12 cellular contexts compared by ENCODE assay signal in the genomic region with DNA sequence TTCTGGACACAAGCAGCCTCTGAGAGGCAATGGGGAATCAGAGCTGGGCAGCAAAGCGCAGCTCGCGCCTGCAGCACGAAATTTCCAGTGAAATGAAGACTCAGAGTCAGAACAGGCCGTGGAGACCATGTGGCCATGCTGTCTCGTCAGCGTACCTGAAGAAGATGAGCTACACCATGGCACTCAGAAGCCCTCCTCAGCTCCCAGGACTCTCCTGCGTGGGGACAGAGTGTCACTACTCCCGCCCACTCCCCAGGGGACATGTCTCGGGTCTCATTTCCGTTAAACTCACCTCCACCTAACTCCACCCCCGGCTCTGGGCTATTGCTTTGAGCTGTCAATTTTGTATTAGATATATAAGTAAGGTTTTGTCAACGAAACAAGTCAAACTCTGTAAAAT.
"Had no signal": no experiment of that assay in that cellular context is flagged by ENCODE, and none has a peak within 500 bp of the region (broad histone marks: within the 10 kb centered on the region; RNA-seq: fewer than 3 reads in every experiment).

No MANE protein-coding gene starts in this region.

- DNase-seq: activated B cell treated with CpG ODN at 0.5 μM for 24 hours; activated CD4-positive, alpha-beta T cell treated with anti-CD3 and anti-CD28 coated beads, Interleukin-2, amount 10 ng/mL, durations not matched to agents 7 days and 5 days; activated gamma-delta T cell; activated naive CD8-positive, alpha-beta T cell treated with anti-CD3 and anti-CD28 coated beads for 36 hours; activated T-cell treated with anti-CD3 and anti-CD28 coated beads, Interleukin-2, amount 50 U/mL, for 48 hours; brain microvascular endothelial cell; effector memory CD4-positive, alpha-beta T cell; gastrocnemius medialis; right cardiac atrium; T-helper 1 cell had no signal

- H3K27ac Mint-ChIP-seq: activated B cell treated with CpG ODN at 0.5 μM for 24 hours; activated CD4-positive, alpha-beta T cell treated with anti-CD3 and anti-CD28 coated beads, Interleukin-2, amount 10 ng/mL, durations not matched to agents 7 days and 5 days; activated naive CD8-positive, alpha-beta T cell treated with anti-CD3 and anti-CD28 coated beads for 36 hours; mesothelial cell of epicardium; stimulated activated memory B cell treated with anti-CD40 and anti-IgM and Interleukin-4, amounts not matched to agents 10 μg/mL and 1 μg/mL and 100 μg/mL, for 72 hours had no signal

- H3K4me1 Mint-ChIP-seq: activated CD4-positive, alpha-beta T cell treated with anti-CD3 and anti-CD28 coated beads, Interleukin-2, amount 10 ng/mL, durations not matched to agents 7 days and 5 days; stimulated activated memory B cell treated with anti-CD40 and anti-IgM and Interleukin-4, amounts not matched to agents 10 μg/mL and 1 μg/mL and 100 μg/mL, for 72 hours had no signal

- ATAC-seq: gastrocnemius medialis; right cardiac atrium; stimulated activated memory B cell treated with anti-CD40 and anti-IgM and Interleukin-4, amounts not matched to agents 10 μg/mL and 1 μg/mL and 100 μg/mL, for 72 hours had no signal

- H3K4me3 Mint-ChIP-seq: activated B cell treated with CpG ODN at 0.5 μM for 24 hours; activated CD4-positive, alpha-beta T cell treated with anti-CD3 and anti-CD28 coated beads, Interleukin-2, amount 10 ng/mL, durations not matched to agents 7 days and 5 days; activated naive CD8-positive, alpha-beta T cell treated with anti-CD3 and anti-CD28 coated beads for 36 hours; mesothelial cell of epicardium; stimulated activated memory B cell treated with anti-CD40 and anti-IgM and Interleukin-4, amounts not matched to agents 10 μg/mL and 1 μg/mL and 100 μg/mL, for 72 hours had no signal
